ENCODE assay signal across 11 cellular contexts in genomic region chr4:169791064-169791463, GRCh38. TPM values are rescaled to one million over a fixed set of nuclear protein-coding genes. Genes with fewer than 3 reads are reported as not detected.
A peak's percentile ranks its signal among the peaks of the same experiment; 100 is the strongest.
DNase-seq lines count a peak whose midpoint lies in the region; ATAC-seq and TF ChIP-seq lines count a peak whose summit lies in the region.
"Had no signal": no experiment of that assay in that cellular context is flagged by ENCODE, and none has a peak within 500 bp of the region (broad histone marks: within the 10 kb centered on the region; RNA-seq: fewer than 3 reads in every experiment).

No MANE protein-coding gene starts in this region.

- H3K9me3 ChIP-seq in skeletal muscle satellite cell (replicated peaks; ENCODE audit: low read length) = no peaks in the 10 kb centered on the region

- H3K9ac ChIP-seq in skeletal muscle satellite cell (ENCODE audit: low read depth, low read length) = no peak overlapping the region

- POLR2A ChIA-PET in activated CD4-positive, alpha-beta T cell treated with anti-CD3 and anti-CD28 coated beads, Interleukin-2, amount 10 ng/mL, durations not matched to agents 7 days and 5 days (lab: Charles Lee) = no interaction called here
- POLR2A ChIA-PET in WTC11 (lab: Charles Lee) = no interaction called here

- H3K4me2 ChIP-seq in skeletal muscle satellite cell (ENCODE audit: low read length) = peak overlapping the region; percentile 81

- H3K36me3 ChIP-seq in skeletal muscle satellite cell (ENCODE audit: insufficient read depth, low read length) = no peaks in the 10 kb centered on the region

- H3K27ac Mint-ChIP-seq in activated CD4-positive, alpha-beta T cell treated with anti-CD3 and anti-CD28 coated beads, Interleukin-2, amount 10 ng/mL, durations not matched to agents 24 days and 14 days = no peak overlapping the region
- H3K27ac Mint-ChIP-seq in activated CD4-positive, alpha-beta T cell treated with anti-CD3 and anti-CD28 coated beads, Interleukin-2, amount 10 ng/mL, durations not matched to agents 7 days and 5 days = no peak overlapping the region
- no peak overlapping the region for H3K27ac Mint-ChIP-seq in WTC11
- H3K27ac Mint-ChIP-seq: activated naive CD4-positive, alpha-beta T cell treated with anti-CD3 and anti-CD28 coated beads, Interleukin-2, amount 10 ng/mL, durations not matched to agents 7 days and 5 days; dendritic cell treated with granulocyte-macrophage colony-stimulating factor and Interleukin-4, amounts not matched to agents 40 ng/mL and 50 ng/mL, for 4 days had no signal

- H3K4me3 ChIP-seq in fibroblast of mammary gland (ENCODE audit: control insufficient read depth, low read depth, low read length) (no peak overlapping the region), skeletal muscle satellite cell (ENCODE audit: low read length) (no peak overlapping the region)

- peaks cover 9% of the 10 kb centered on the region for H3K4me1 Mint-ChIP-seq in activated CD4-positive, alpha-beta T cell treated with anti-CD3 and anti-CD28 coated beads, Interleukin-2, amount 10 ng/mL, durations not matched to agents 24 days and 14 days
- H3K4me1 Mint-ChIP-seq in activated CD4-positive, alpha-beta T cell treated with anti-CD3 and anti-CD28 coated beads, Interleukin-2, amount 10 ng/mL, durations not matched to agents 7 days and 5 days = peaks cover 5% of the 10 kb centered on the region
- H3K4me1 Mint-ChIP-seq in WTC11 = peaks cover 10% of the 10 kb centered on the region

- no peaks in the 10 kb centered on the region for H3K9me3 Mint-ChIP-seq in activated CD4-positive, alpha-beta T cell treated with anti-CD3 and anti-CD28 coated beads, Interleukin-2, amount 10 ng/mL, durations not matched to agents 24 days and 14 days
- H3K9me3 Mint-ChIP-seq in activated CD4-positive, alpha-beta T cell treated with anti-CD3 and anti-CD28 coated beads, Interleukin-2, amount 10 ng/mL, durations not matched to agents 7 days and 5 days = no peaks in the 10 kb centered on the region
- no peaks in the 10 kb centered on the region for H3K9me3 Mint-ChIP-seq in WTC11
- H3K9me3 Mint-ChIP-seq: activated naive CD4-positive, alpha-beta T cell treated with anti-CD3 and anti-CD28 coated beads, Interleukin-2, amount 10 ng/mL, durations not matched to agents 7 days and 5 days; dendritic cell treated with granulocyte-macrophage colony-stimulating factor and Interleukin-4, amounts not matched to agents 40 ng/mL and 50 ng/mL, for 4 days had no signal

- peaks cover 7% of the 10 kb centered on the region for H3K4me1 ChIP-seq in skeletal muscle satellite cell (ENCODE audit: control insufficient read depth, insufficient read depth, low read length)

- H3K36me3 Mint-ChIP-seq in activated CD4-positive, alpha-beta T cell treated with anti-CD3 and anti-CD28 coated beads, Interleukin-2, amount 10 ng/mL, durations not matched to agents 24 days and 14 days (ENCODE audit: low read depth) = no peaks in the 10 kb centered on the region
- no peaks in the 10 kb centered on the region for H3K36me3 Mint-ChIP-seq in activated CD4-positive, alpha-beta T cell treated with anti-CD3 and anti-CD28 coated beads, Interleukin-2, amount 10 ng/mL, durations not matched to agents 7 days and 5 days (ENCODE audit: low read depth)
- H3K36me3 Mint-ChIP-seq in WTC11 = no peaks in the 10 kb centered on the region
- H3K36me3 Mint-ChIP-seq: activated naive CD4-positive, alpha-beta T cell treated with anti-CD3 and anti-CD28 coated beads, Interleukin-2, amount 10 ng/mL, durations not matched to agents 7 days and 5 days had no signal

- peak overlapping the region; percentile 51 for H3K4me3 Mint-ChIP-seq in activated CD4-positive, alpha-beta T cell treated with anti-CD3 and anti-CD28 coated beads, Interleukin-2, amount 10 ng/mL, durations not matched to agents 24 days and 14 days
- no peak overlapping the region for H3K4me3 Mint-ChIP-seq in activated CD4-positive, alpha-beta T cell treated with anti-CD3 and anti-CD28 coated beads, Interleukin-2, amount 10 ng/mL, durations not matched to agents 7 days and 5 days
- peak overlapping the region; percentile 60 for H3K4me3 Mint-ChIP-seq in WTC11
- H3K4me3 Mint-ChIP-seq: activated naive CD4-positive, alpha-beta T cell treated with anti-CD3 and anti-CD28 coated beads, Interleukin-2, amount 10 ng/mL, durations not matched to agents 7 days and 5 days had no signal

- H3K27me3 Mint-ChIP-seq in activated CD4-positive, alpha-beta T cell treated with anti-CD3 and anti-CD28 coated beads, Interleukin-2, amount 10 ng/mL, durations not matched to agents 24 days and 14 days = peaks cover 31% of the 10 kb centered on the region
- peaks cover 20% of the 10 kb centered on the region for H3K27me3 Mint-ChIP-seq in activated CD4-positive, alpha-beta T cell treated with anti-CD3 and anti-CD28 coated beads, Interleukin-2, amount 10 ng/mL, durations not matched to agents 7 days and 5 days
- H3K27me3 Mint-ChIP-seq in WTC11 (ENCODE audit: low read depth) = peaks cover 29% of the 10 kb centered on the region

- ATAC-seq in WTC11 (no peak), GM21619 (IDR thresholded peaks at IDR 0.05; ENCODE audit: unreplicated experiment) (no peak), GM19395 (IDR thresholded peaks at IDR 0.05; ENCODE audit: unreplicated experiment) (no peak)

- H3K27me3 ChIP-seq in skeletal muscle satellite cell (ENCODE audit: control insufficient read depth, insufficient read depth, low read length) = peaks cover 31% of the 10 kb centered on the region

- no peak for DNase-seq in activated CD4-positive, alpha-beta T cell treated with anti-CD3 and anti-CD28 coated beads, Interleukin-2, amount 10 ng/mL, durations not matched to agents 24 days and 14 days
- DNase-seq in activated CD4-positive, alpha-beta T cell treated with anti-CD3 and anti-CD28 coated beads, Interleukin-2, amount 10 ng/mL, durations not matched to agents 7 days and 5 days = no peak
- DNase-seq in WTC11 (ENCODE audit: low spot score) (no peak), fibroblast of mammary gland (ENCODE audit: low read depth) (peak; percentile 4)
- DNase-seq in stimulated activated CD4-positive, alpha-beta T cell treated with anti-CD3 and anti-CD28 coated beads, Interleukin-12 subunit alpha, Interleukin-12 subunit beta, amount 100 ng/mL, for 4 hours = no peak
- DNase-seq: activated CD4-positive, alpha-beta T cell treated with anti-CD3 and anti-CD28 coated beads for 1 hour had no signal

- intact Hi-C loops in activated CD4-positive, alpha-beta T cell treated with anti-CD3 and anti-CD28 coated beads, Interleukin-2, amount 10 ng/mL, durations not matched to agents 24 days and 14 days (cut with micrococcal nuclease) = no loop called here

- CTCF ChIA-PET in activated CD4-positive, alpha-beta T cell treated with anti-CD3 and anti-CD28 coated beads, Interleukin-2, amount 10 ng/mL, durations not matched to agents 7 days and 5 days (lab: Charles Lee) = interaction anchor here (1.1 to 1.6 kb wide), 2 partner anchors 16 to 20 kb away, joined by 4 to 6 read pairs; no protein-coding TSS in a partner anchor
- CTCF ChIA-PET in WTC11 (lab: Charles Lee) = interaction anchor here (0.7 to 1.6 kb wide), 6 partner anchors 16 to 299 kb away, joined by 3 to 11 read pairs (median 3); partner anchors contain the start of genes AADAT and NEK1

- TF ChIP-seq CTCF in WTC11 (IDR thresholded peaks at IDR 0.05) (no peak), fibroblast of mammary gland (conservative IDR thresholded peaks at IDR 0.05; ENCODE audit: control insufficient read depth, insufficient read depth, low read depth, low read length) (no peak)

TF ChIP-seq in WTC11, 78 proteins besides CTCF, POLR2A, EP300 and RAD21:
- TF ChIP-seq FOXK1 (CRISPR knock-in tag; IDR thresholded peaks at IDR 0.05) (no peak), FOXJ3 (CRISPR knock-in tag; IDR thresholded peaks at IDR 0.05; ENCODE audit: borderline replicate concordance) (no peak), ZNF138 (CRISPR knock-in tag; conservative IDR thresholded peaks at IDR 0.05) (no peak)
TF ChIP-seq in WTC11: peak in this region for 0.

RNA-seq across cellular contexts. Expression of gene HPF1, which starts 33.3 kb away (rescaled TPM):
- 18.8 and 34.0 TPM in 2 replicates for total RNA-seq in activated CD4-positive, alpha-beta T cell treated with anti-CD3 and anti-CD28 coated beads, Interleukin-2, amount 10 ng/mL, durations not matched to agents 24 days and 14 days
- total RNA-seq in activated CD4-positive, alpha-beta T cell treated with anti-CD3 and anti-CD28 coated beads, Interleukin-2, amount 10 ng/mL, durations not matched to agents 7 days and 5 days = 10 to 100 TPM; 19.8 to 23.3 TPM
- total RNA-seq in WTC11 (2021) = 34.3 to 40.0 TPM (median 35.5 TPM) in 3 replicates
- 22.9 and 36.8 TPM in 2 replicates for total RNA-seq in skeletal muscle satellite cell (2012; rRNA removed)
